Comparison of ENCODE assay signal across 12 cellular contexts in genomic region chr17:72393553-72393952, GRCh38.
DNase-seq lines count a peak whose midpoint lies in the region; ATAC-seq and TF ChIP-seq lines count a peak whose summit lies in the region.
"Had no signal": no experiment of that assay in that cellular context is flagged by ENCODE, and none has a peak within 500 bp of the region (broad histone marks: within the 10 kb centered on the region; RNA-seq: fewer than 3 reads in every experiment).

No MANE protein-coding gene starts in this region.

- H2BK12ac ChIP-seq in neuronal stem cell (ENCODE audit: low read length): no peak overlapping the region

- H2BK120ac ChIP-seq in neuronal stem cell (ENCODE audit: low read depth, low read length): no peak overlapping the region

- H3K14ac ChIP-seq in neuronal stem cell (ENCODE audit: low read length): no peak overlapping the region

- H3K27me3 Mint-ChIP-seq in progenitor cell of endocrine pancreas: peaks cover 12% of the 10 kb centered on the region

- POLR2A ChIA-PET in PC-9 (lab: Charles Lee; ENCODE audit: unreplicated experiment): no interaction called here

- no peak overlapping the region for H4K91ac ChIP-seq in neuronal stem cell (ENCODE audit: low read depth, low read length, poor library complexity)

- H2AFZ ChIP-seq in PC-9 (no peak overlapping the region), neuronal stem cell (ENCODE audit: low read length) (peak overlapping the region; percentile 52)

- no peaks in the 10 kb centered on the region for H3K27me3 ChIP-seq in PC-9 (ENCODE audit: insufficient read depth, low read depth)
- H3K27me3 ChIP-seq in neuronal stem cell (ENCODE audit: control insufficient read depth in 3 of 3, insufficient read depth in 3 of 3, low read depth in 1 of 3, low read length in 3 of 3): no peaks in the 10 kb centered on the region
- H3K27me3 ChIP-seq: spleen had no signal

- H3K4ac ChIP-seq in neuronal stem cell (ENCODE audit: low read length): no peak overlapping the region

- H3F3A ChIP-seq in PC-9 (ENCODE audit: insufficient read depth, low read depth): peaks cover 66% of the 10 kb centered on the region

- TF ChIP-seq CTCF in PC-9 (conservative IDR thresholded peaks at IDR 0.05) (no peak), progenitor cell of endocrine pancreas (IDR thresholded peaks at IDR 0.05; ENCODE audit: unreplicated experiment) (no peak)

- H2AK5ac ChIP-seq in neuronal stem cell (ENCODE audit: low read depth, low read length): no peak overlapping the region

- no peak overlapping the region for H3K4me3 ChIP-seq in PC-9
- H3K4me3 ChIP-seq in neuronal stem cell (ENCODE audit: low read length in 2 of 2): no peak overlapping the region
- H3K4me3 ChIP-seq: spleen had no signal

- no peak overlapping the region for H4K8ac ChIP-seq in neuronal stem cell (ENCODE audit: low read depth, low read length)

- no TSS peak for BruUV-seq in PC-9 (replicated peaks; lab: Mats Ljungman, UMichigan)

- peaks cover 9% of the 10 kb centered on the region; the same call in 1 of the 2 replicates for H3K79me2 ChIP-seq in PC-9 (ENCODE audit: low read depth)

- H3K36me3 Mint-ChIP-seq in progenitor cell of endocrine pancreas (ENCODE audit: insufficient read depth): peaks cover 11% of the 10 kb centered on the region

- H3K4me1 ChIP-seq in PC-9 (replicated peaks; ENCODE audit: insufficient read depth): peaks cover 82% of the 10 kb centered on the region
- H3K4me1 ChIP-seq in neuronal stem cell (ENCODE audit: control insufficient read depth in 2 of 2, insufficient read depth in 1 of 2, low read depth in 1 of 2, low read length in 2 of 2): peaks cover 8 to 9% of the 10 kb centered on the region in 2 donors
- H3K4me1 ChIP-seq: spleen had no signal

- H3K9me3 Mint-ChIP-seq in progenitor cell of endocrine pancreas (ENCODE audit: low read depth): peaks cover 3% of the 10 kb centered on the region

- no peaks in the 10 kb centered on the region for H4K20me1 ChIP-seq in PC-9 (ENCODE audit: insufficient read depth)

- no peak overlapping the region for H3K27ac Mint-ChIP-seq in progenitor cell of endocrine pancreas
- H3K27ac Mint-ChIP-seq: naive thymus-derived CD4-positive, alpha-beta T cell had no signal

- H2BK5ac ChIP-seq in neuronal stem cell (ENCODE audit: low read length): no peak overlapping the region

- CTCF ChIA-PET in PC-9 (lab: Charles Lee): interaction anchor here (0.7 kb wide), 1 partner anchor 13 kb away, joined by 3 read pairs; no protein-coding TSS in a partner anchor

- H3K4me3 Mint-ChIP-seq in progenitor cell of endocrine pancreas (ENCODE audit: low read depth): no peak overlapping the region
- H3K4me3 Mint-ChIP-seq: naive thymus-derived CD4-positive, alpha-beta T cell had no signal

- peak overlapping the region; percentile 5 for H2BK15ac ChIP-seq in neuronal stem cell (ENCODE audit: low read length)

- H3K79me1 ChIP-seq in neuronal stem cell (ENCODE audit: low read depth, low read length): no peaks in the 10 kb centered on the region

- H3K27ac ChIP-seq in PC-9 (peak overlapping the region; percentile 79), neuronal stem cell (replicated peaks; ENCODE audit: low read length) (no peak overlapping the region)
- H3K27ac ChIP-seq: HL-60, spleen had no signal

- H3K9me3 ChIP-seq in PC-9 (ENCODE audit: insufficient read depth, low read depth) (peaks cover 3% of the 10 kb centered on the region; the same call in 1 of the 2 replicates), neuronal stem cell (replicated peaks in 1 of 2; ENCODE audit: control insufficient read depth in 2 of 2, insufficient read depth in 1 of 2, low read depth in 1 of 2, low read length in 2 of 2) (no peaks in the 10 kb centered on the region)
- H3K9me3 ChIP-seq: spleen had no signal

- ATAC-seq in GM19035 (IDR thresholded peaks at IDR 0.05; ENCODE audit: unreplicated experiment): no peak
- no peak for ATAC-seq in HG03457 (IDR thresholded peaks at IDR 0.05; ENCODE audit: unreplicated experiment)
- ATAC-seq: naive thymus-derived CD4-positive, alpha-beta T cell had no signal

- no peaks in the 10 kb centered on the region for H3K9me2 ChIP-seq in PC-9 (ENCODE audit: insufficient read depth)

- no CpG with 5 or more reads among the region's 2 CpGs for WGBS in neuronal stem cell (ENCODE audit: extremely low coverage in 2 of 2, insufficient read length in 2 of 2, insufficient replicate concordance in 1 of 2), 2 donors

- H3K9ac ChIP-seq in neuronal stem cell (ENCODE audit: low read depth, low read length, poor library complexity): no peak overlapping the region

- H3K18ac ChIP-seq in neuronal stem cell (ENCODE audit: low read length): no peak overlapping the region

- intact Hi-C loops in PC-9 (cut with micrococcal nuclease; ENCODE audit: unreplicated experiment): loop anchor here (1.0 kb wide), 1 partner anchor 14 kb away; no protein-coding TSS in a partner anchor

- H3K23ac ChIP-seq in neuronal stem cell (ENCODE audit: low read depth, low read length, poor library complexity): no peak overlapping the region

- no peaks in the 10 kb centered on the region for H3K36me3 ChIP-seq in PC-9 (ENCODE audit: low read depth)
- no peaks in the 10 kb centered on the region for H3K36me3 ChIP-seq in neuronal stem cell (replicated peaks in 1 of 2; ENCODE audit: control insufficient read depth in 2 of 2, insufficient read depth in 2 of 2, low read length in 2 of 2)
- H3K36me3 ChIP-seq: spleen had no signal

- H3K4me1 Mint-ChIP-seq in progenitor cell of endocrine pancreas (ENCODE audit: low read depth): peaks cover 3% of the 10 kb centered on the region
- H3K4me1 Mint-ChIP-seq: naive thymus-derived CD4-positive, alpha-beta T cell had no signal

- peak; percentile 91 for DNase-seq in EH (ENCODE audit: low read depth)
- DNase-seq in PC-9: peak; percentile 40 to 69
- peak; percentile 70 for DNase-seq in dermis blood vessel endothelial cell
- DNase-seq in neuronal stem cell (ENCODE audit: low spot score): no peak
- DNase-seq in stimulated activated CD4-positive, alpha-beta T cell treated with anti-CD3 and anti-CD28 coated beads, Interleukin-12 subunit alpha, Interleukin-12 subunit beta, amount 100 ng/mL, for 4 hours: no peak
- DNase-seq in progenitor cell of endocrine pancreas (ENCODE audit: low spot score, unreplicated experiment): no peak
- DNase-seq: amniotic stem cell; naive thymus-derived CD4-positive, alpha-beta T cell; spleen had no signal

- H3K4me2 ChIP-seq in PC-9 (peak overlapping the region; percentile 51), neuronal stem cell (ENCODE audit: insufficient read depth, low read length, poor library complexity, severe bottlenecking) (no peak overlapping the region)

Comparison
In these comparisons a context has a peak if more than half of its experiments do, and no peak if none do; other contexts are left out.
1. DNase-seq: peak in EH (single experiment), PC-9 (2 of 2) and dermis blood vessel endothelial cell (single experiment); none in neuronal stem cell (single experiment), stimulated activated CD4-positive, alpha-beta T cell treated with anti-CD3 and anti-CD28 coated beads, Interleukin-12 subunit alpha, Interleukin-12 subunit beta, amount 100 ng/mL, for 4 hours (single experiment) and progenitor cell of endocrine pancreas (single experiment).